19 cellular contexts compared by ENCODE assay signal in the genomic region with DNA sequence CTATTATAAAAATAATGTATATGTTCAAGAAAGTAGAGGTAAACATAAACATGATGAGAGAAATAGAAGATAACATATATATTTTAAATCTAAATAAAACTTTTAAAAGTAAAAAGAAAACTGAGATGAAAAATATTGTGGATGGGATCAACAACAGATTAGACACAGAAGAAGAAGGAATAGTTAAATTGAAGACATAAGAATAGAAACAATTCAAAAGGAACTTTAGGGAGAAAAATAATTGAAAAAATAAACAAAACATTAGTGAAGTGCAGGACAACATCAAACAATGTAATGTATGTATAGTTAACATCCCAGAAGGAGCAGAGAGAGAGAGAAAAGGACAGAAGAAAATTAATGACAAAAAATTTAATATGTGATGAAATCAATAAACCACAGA.
DNase-seq lines count a peak whose midpoint lies in the region; ATAC-seq and FAIRE-seq lines count a peak whose summit lies in the region.
"Had no signal": no experiment of that assay in that cellular context is flagged by ENCODE, and none has a peak within 500 bp of the region (broad histone marks: within the 10 kb centered on the region; RNA-seq: fewer than 3 reads in every experiment).

No MANE protein-coding gene starts in this region.

- FAIRE-seq in A204.1 (lab: Jason Lieb, UNC), result peak; percentile 35
- FAIRE-seq in G401.6 (lab: Jason Lieb, UNC), result peak; percentile 39
- peak; percentile 28 for FAIRE-seq in frontal cortex (lab: Jason Lieb, UNC)
- FAIRE-seq: D721Med, GM12878, GM12892, GM18507 had no signal

- no peak for ATAC-seq in HG03139 (IDR thresholded peaks at IDR 0.05; ENCODE audit: unreplicated experiment)
- ATAC-seq: A549; CD8-positive, alpha-beta T cell; GM12878 had no signal

- DNase-seq in frontal cortex (ENCODE audit: low spot score in 2 of 2) (no peak), amygdala (lab: John Stamatoyannopoulos, UW) (no peak), SW480 (ENCODE audit: low spot score) (no peak)
- DNase-seq: 8988T; AML-193; Caco-2; Calu3; CD4-positive, alpha-beta T cell; CD8-positive, alpha-beta T cell; DMS79 treated with DMSO at 0.1 percent for 48 hours; GDM1 had no signal
